24 cellular contexts compared by ENCODE assay signal in the genomic region with DNA sequence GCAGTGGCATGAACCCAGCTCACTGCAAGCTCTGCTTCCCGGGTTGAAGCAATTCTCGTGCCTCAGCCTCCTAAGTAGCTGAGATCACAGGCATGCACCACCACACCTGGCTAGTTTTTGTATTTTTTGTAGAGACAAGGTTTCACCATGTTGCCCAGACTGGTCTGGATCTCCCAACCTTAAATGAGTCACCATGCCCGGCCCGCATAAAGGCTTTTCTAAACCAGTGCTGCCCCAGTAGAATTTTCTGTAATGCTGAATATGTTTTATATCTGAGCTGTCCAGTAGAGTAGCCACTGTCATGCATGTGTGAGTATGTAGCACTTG. TPM values are rescaled to one million over a fixed set of nuclear protein-coding genes. Genes with fewer than 3 reads are reported as not detected.
DNase-seq lines count a peak whose midpoint lies in the region; ATAC-seq, FAIRE-seq and TF ChIP-seq lines count a peak whose summit lies in the region.
"Had no signal": no experiment of that assay in that cellular context is flagged by ENCODE, and none has a peak within 500 bp of the region (broad histone marks: within the 10 kb centered on the region; RNA-seq: fewer than 3 reads in every experiment).

No MANE protein-coding gene starts in this region.

- H3K9me1 ChIP-seq in K562 (ENCODE audit: control insufficient read depth, insufficient read depth, low read length), result no peaks in the 10 kb centered on the region

- no peaks in the 10 kb centered on the region for H3K79me2 ChIP-seq in K562 (ENCODE audit: control insufficient read depth, insufficient read depth, low read length)

- no peak overlapping the region for H2AFZ ChIP-seq in K562 (ENCODE audit: low read depth, low read length)

- H3K27me3 ChIP-seq in K562 (ENCODE audit: control insufficient read depth in 2 of 2, insufficient read depth in 2 of 2, low read length in 2 of 2), result no peaks in the 10 kb centered on the region
- no peaks in the 10 kb centered on the region for H3K27me3 ChIP-seq in left lung
- H3K27me3 ChIP-seq in stomach smooth muscle (ENCODE audit: control insufficient read depth in 1 of 2, insufficient read depth in 2 of 2, low read length in 2 of 2), result no peaks in the 10 kb centered on the region

- H3K4me1 ChIP-seq in K562 (replicated peaks in 1 of 2; ENCODE audit: control insufficient read depth in 2 of 2, insufficient read depth in 2 of 2, low read length in 2 of 2), result no peaks in the 10 kb centered on the region; a peak in 1 of 5 replicates
- peaks cover 8 to 20% of the 10 kb centered on the region in 2 donors for H3K4me1 ChIP-seq in left lung
- peaks cover 12% of the 10 kb centered on the region for H3K4me1 ChIP-seq in stomach smooth muscle (ENCODE audit: control insufficient read depth, insufficient read depth, low read length)
- H3K4me1 ChIP-seq: foreskin keratinocyte had no signal

- no peak overlapping the region for H3K4me2 ChIP-seq in K562 (ENCODE audit: insufficient read depth, low read length)

- POLR2A ChIA-PET in K562 (lab: Yijun Ruan, JAX), result interaction anchor here (1.4 to 2.5 kb wide), 3 partner anchors 25 to 176 kb away, joined by 3 to 8 read pairs (median 5); a partner anchor contains a TSS

- FAIRE-seq in K562 (lab: Jason Lieb, UNC), result no peak
- FAIRE-seq: colon, GM12878, GM19239, H1 had no signal

- no TSS peak for BruUV-seq in K562 (replicated peaks; lab: Mats Ljungman, UMichigan)

- CTCF ChIA-PET in K562 (lab: Yijun Ruan, JAX; ENCODE audit: low intra/inter-chr PET ratio), result no interaction called here

- H3K9ac ChIP-seq in K562 (ENCODE audit: insufficient read depth in 1 of 2, low read depth in 2 of 2, low read length in 2 of 2) (no peak overlapping the region), stomach smooth muscle (ENCODE audit: low read length in 2 of 2) (no peak overlapping the region)

- H3K27ac ChIP-seq in C4-2B (peak overlapping the region; percentile 49; the same call in 1 of the 2 replicates), K562 (ENCODE audit: extremely low read depth, low read depth, low read length) (no peak overlapping the region), left lung (peak overlapping the region; percentile 66 to 85), stomach smooth muscle (ENCODE audit: low read length) (peak overlapping the region; percentile 70)
- H3K27ac ChIP-seq: foreskin keratinocyte had no signal

- H3K9me3 ChIP-seq in K562 (replicated peaks; ENCODE audit: control insufficient read depth, insufficient read depth, low read depth, low read length) (no peaks in the 10 kb centered on the region), left lung (no peaks in the 10 kb centered on the region), stomach smooth muscle (ENCODE audit: control insufficient read depth in 2 of 2, low read length in 2 of 2) (no peaks in the 10 kb centered on the region)

- no peak for TF ChIP-seq EP300 in K562 (IDR thresholded peaks at IDR 0.05; ENCODE audit: low read length)

- TF ChIP-seq POLR2A in K562 (conservative IDR thresholded peaks at IDR 0.05), result no peak

- DNase-seq in K562 (ENCODE audit: extremely low read depth in 1 of 4, low spot score in 3 of 4) (no peak), left lung (no peak), T-helper 2 cell (no peak), NCI-H524 treated with DMSO at 0.1 percent for 48 hours (lab: John Stamatoyannopoulos, UW) (no peak)
- DNase-seq: activated B cell treated with CpG ODN at 0.5 μM for 24 hours; activated naive CD4-positive, alpha-beta T cell treated with anti-CD3 and anti-CD28 coated beads, Interleukin-2, amount 50 U/mL, for 16 hours; activated T-cell treated with anti-CD3 and anti-CD28 coated beads, Interleukin-2, amount 50 U/mL, for 72 hours; CD4-positive, alpha-beta T cell; DMS153; left colon; NCI-H774; nucleus accumbens; OCI-M1; stimulated activated CD4-positive, alpha-beta T cell treated with anti-CD3 and anti-CD28 coated beads, Interleukin-1b, Interleukin-23, amount 100 ng/mL, for 48 hours; stimulated activated naive CD4-positive, alpha-beta T cell treated with Interleukin-2 at 50 U/mL for 16 hours had no signal

- H4K20me1 ChIP-seq in K562 (replicated peaks; ENCODE audit: control insufficient read depth, insufficient read depth, low read length), result no peaks in the 10 kb centered on the region

- TF ChIP-seq RAD21 in K562 (CRISPR knock-in tag; conservative IDR thresholded peaks at IDR 0.05 in 1 of 2, IDR thresholded peaks at IDR 0.05 in 1 of 2), result no peak

- TF ChIP-seq CTCF in C4-2B (conservative IDR thresholded peaks at IDR 0.05) (no peak), K562 (IDR thresholded peaks at IDR 0.05 in 2 of 3, conservative IDR thresholded peaks at IDR 0.05 in 1 of 3; ENCODE audit: insufficient read depth in 2 of 3, low read depth in 1 of 3, low read length in 3 of 3) (no peak), left lung (IDR thresholded peaks at IDR 0.05) (no peak)

- H3K4me3 ChIP-seq in K562 (no peak overlapping the region), left lung (no peak overlapping the region), stomach smooth muscle (ENCODE audit: low read length in 2 of 2) (no peak overlapping the region)
- H3K4me3 ChIP-seq: GM12878 had no signal

- H3K36me3 ChIP-seq in K562 (ENCODE audit: control insufficient read depth, insufficient read depth, low read length) (no peaks in the 10 kb centered on the region), left lung (no peaks in the 10 kb centered on the region), stomach smooth muscle (ENCODE audit: control insufficient read depth in 2 of 2, insufficient read depth in 2 of 2, low read length in 2 of 2) (no peaks in the 10 kb centered on the region)

- 24% methylated on average over 4 of the region's 4 CpGs for WGBS in K562 (ENCODE audit: insufficient coverage, low coverage, missing lambda C conversion rate)

- in situ Hi-C loops in K562 (cut with MboI), result no loop called here

- intact Hi-C loops in K562 (cut with micrococcal nuclease) (no loop called here), left lung (cut with DNase I) (loop anchor here in 1 of 2 donors (2.0 kb wide), 1 partner anchor 38 kb away; a partner anchor contains a TSS)

- peak; percentile 43; the same call in 2 of the 3 replicates for ATAC-seq in K562
- peak; percentile 28 for ATAC-seq in left lung
- ATAC-seq in HG03457 (IDR thresholded peaks at IDR 0.05; ENCODE audit: unreplicated experiment), result no peak
- ATAC-seq in HG03521 (IDR thresholded peaks at IDR 0.05; ENCODE audit: unreplicated experiment), result no peak
- ATAC-seq: activated T-cell treated with anti-CD3 and anti-CD28 coated beads, Interleukin-2, amount 50 U/mL, for 72 hours; foreskin keratinocyte; GM12878 had no signal

TF ChIP-seq in K562, 482 proteins besides CTCF, POLR2A, EP300 and RAD21 (continues in another document):
- TF ChIP-seq, protein P1, sequence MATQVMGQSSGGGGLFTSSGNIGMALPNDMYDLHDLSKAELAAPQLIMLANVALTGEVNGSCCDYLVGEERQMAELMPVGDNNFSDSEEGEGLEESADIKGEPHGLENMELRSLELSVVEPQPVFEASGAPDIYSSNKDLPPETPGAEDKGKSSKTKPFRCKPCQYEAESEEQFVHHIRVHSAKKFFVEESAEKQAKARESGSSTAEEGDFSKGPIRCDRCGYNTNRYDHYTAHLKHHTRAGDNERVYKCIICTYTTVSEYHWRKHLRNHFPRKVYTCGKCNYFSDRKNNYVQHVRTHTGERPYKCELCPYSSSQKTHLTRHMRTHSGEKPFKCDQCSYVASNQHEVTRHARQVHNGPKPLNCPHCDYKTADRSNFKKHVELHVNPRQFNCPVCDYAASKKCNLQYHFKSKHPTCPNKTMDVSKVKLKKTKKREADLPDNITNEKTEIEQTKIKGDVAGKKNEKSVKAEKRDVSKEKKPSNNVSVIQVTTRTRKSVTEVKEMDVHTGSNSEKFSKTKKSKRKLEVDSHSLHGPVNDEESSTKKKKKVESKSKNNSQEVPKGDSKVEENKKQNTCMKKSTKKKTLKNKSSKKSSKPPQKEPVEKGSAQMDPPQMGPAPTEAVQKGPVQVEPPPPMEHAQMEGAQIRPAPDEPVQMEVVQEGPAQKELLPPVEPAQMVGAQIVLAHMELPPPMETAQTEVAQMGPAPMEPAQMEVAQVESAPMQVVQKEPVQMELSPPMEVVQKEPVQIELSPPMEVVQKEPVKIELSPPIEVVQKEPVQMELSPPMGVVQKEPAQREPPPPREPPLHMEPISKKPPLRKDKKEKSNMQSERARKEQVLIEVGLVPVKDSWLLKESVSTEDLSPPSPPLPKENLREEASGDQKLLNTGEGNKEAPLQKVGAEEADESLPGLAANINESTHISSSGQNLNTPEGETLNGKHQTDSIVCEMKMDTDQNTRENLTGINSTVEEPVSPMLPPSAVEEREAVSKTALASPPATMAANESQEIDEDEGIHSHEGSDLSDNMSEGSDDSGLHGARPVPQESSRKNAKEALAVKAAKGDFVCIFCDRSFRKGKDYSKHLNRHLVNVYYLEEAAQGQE (CRISPR knock-in tag; IDR thresholded peaks at IDR 0.05; ENCODE audit: low read depth), result no peak
- no peak for TF ChIP-seq RBM22 (IDR thresholded peaks at IDR 0.05; ENCODE audit: low read depth, low read length, poor library complexity, severe bottlenecking)
- no peak for TF ChIP-seq KLF16 (IDR thresholded peaks at IDR 0.05)
- TF ChIP-seq, protein P2, sequence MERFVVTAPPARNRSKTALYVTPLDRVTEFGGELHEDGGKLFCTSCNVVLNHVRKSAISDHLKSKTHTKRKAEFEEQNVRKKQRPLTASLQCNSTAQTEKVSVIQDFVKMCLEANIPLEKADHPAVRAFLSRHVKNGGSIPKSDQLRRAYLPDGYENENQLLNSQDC (CRISPR knock-in tag; IDR thresholded peaks at IDR 0.05), result no peak
- no peak for TF ChIP-seq FOSL1 (tag; conservative IDR thresholded peaks at IDR 0.05)
- TF ChIP-seq ARID2 (IDR thresholded peaks at IDR 0.05), result no peak
- no peak for TF ChIP-seq PYGO2 (tag; IDR thresholded peaks at IDR 0.05)

RNA-seq across cellular contexts. Expression of a gene that starts 36.9 kb away (rescaled TPM):
- 209 and 630 TPM in 2 replicates for total RNA-seq in K562 (2011; cell fraction: chromatin; rRNA removed; ENCODE audit: low replicate concordance)
- total RNA-seq in K562 (2011; cell fraction: nucleolus; rRNA removed), result 107 and 151 TPM in 2 replicates
- 261 and 301 TPM in 2 replicates for total RNA-seq in K562 (2011; cell fraction: nucleoplasm; rRNA removed)
- 51.1 and 51.8 TPM in 2 replicates for total RNA-seq in K562 (2014; rRNA removed)
- total RNA-seq in K562 (2014; rRNA removed; fragmentation: Illumina TruSeq; extraction: Trizol), result 91.0 and 106 TPM in 2 replicates
- total RNA-seq in K562 (2015; rRNA removed; fragmentation: Illumina TruSeq; extraction: Trizol), result 68.1 and 75.0 TPM in 2 replicates
- 91.7 and 100 TPM in 2 replicates for total RNA-seq in K562 (2021)
- polyA plus RNA-seq in K562 (2011; rRNA removed), result 164 and 229 TPM in 2 replicates
- 131 and 284 TPM in 2 replicates for polyA plus RNA-seq in K562 (2011; cell fraction: cytosol; rRNA removed)
- 372 and 557 TPM in 2 replicates for polyA plus RNA-seq in K562 (2011; cell fraction: nucleus; rRNA removed)
- polyA plus RNA-seq in K562 (2012), result 64.3 and 80.1 TPM in 2 replicates
- polyA plus RNA-seq in K562 (2014; fragmentation: Illumina TruSeq; extraction: Trizol), result 81.1 and 94.7 TPM in 2 replicates
- polyA plus RNA-seq in K562 (2014; fragmentation: Nextera tagmentation; extraction: Ambion mirVana), result 10 to 100 TPM; 22.8 to 29.8 TPM
- polyA plus RNA-seq in K562 (2014; rRNA removed), result 118 and 163 TPM in 2 replicates
- polyA minus RNA-seq in K562 (2011; rRNA and poly(A)+ RNA removed), result 83.8 and 95.9 TPM in 2 replicates
- polyA minus RNA-seq in K562 (2011; cell fraction: cytosol; rRNA and poly(A)+ RNA removed), result 38.2 and 47.6 TPM in 2 replicates
- 92.9 and 111 TPM in 2 replicates for polyA minus RNA-seq in K562 (2011; cell fraction: nucleus; rRNA and poly(A)+ RNA removed)
- 100 to 1,000 TPM; 264 to 294 TPM for total RNA-seq in left lung

Comparison
In these comparisons a context has a peak if more than half of its experiments do, and no peak if none do; other contexts are left out.
1. ATAC-seq: peak in K562 (single experiment) and left lung (single experiment); none in HG03457 (single experiment) and HG03521 (single experiment).